In genomic region chr6:1365701-1366100, GRCh38 we compare ENCODE assay signal across 32 cellular contexts. TPM values are rescaled to one million over a fixed set of nuclear protein-coding genes. Genes with fewer than 3 reads are reported as not detected.
DNase-seq lines count a peak whose midpoint lies in the region; ATAC-seq and TF ChIP-seq lines count a peak whose summit lies in the region.
"Had no signal": no experiment of that assay in that cellular context is flagged by ENCODE, and none has a peak within 500 bp of the region (broad histone marks: within the 10 kb centered on the region; RNA-seq: fewer than 3 reads in every experiment).

No MANE protein-coding gene starts in this region.

- no peak overlapping the region for H3K4me3 ChIP-seq in esophagus squamous epithelium
- no peak overlapping the region for H3K4me3 ChIP-seq in transverse colon
- H3K4me3 ChIP-seq: GM12878, K562, PC-9, SJCRH30 had no signal

- peaks cover 0 to 34% (median 0%) of the 10 kb centered on the region in 4 donors for H3K27me3 ChIP-seq in esophagus squamous epithelium
- H3K27me3 ChIP-seq in transverse colon, result peaks cover 21% of the 10 kb centered on the region
- H3K27me3 ChIP-seq: SJCRH30 had no signal

- in situ Hi-C loops in transverse colon (cut with MboI; ENCODE audit: low pct_ligation_motif_present in 1 of 4, low pct_unique_long_range_greater_than_20kb in 1 of 4, low sequenced_read_pairs in 3 of 4), result no loop called here

- H3K27ac ChIP-seq in esophagus squamous epithelium (peak overlapping the region in 3 of 4 donors; percentile 80 to 86 (median 85)), transverse colon (peak overlapping the region in 3 of 4 donors; percentile 5 to 60 (median 35))
- H3K27ac ChIP-seq: 22Rv1, C4-2B, PC-9, SJCRH30 had no signal

- no peak for TF ChIP-seq POLR2A in esophagus squamous epithelium (IDR thresholded peaks at IDR 0.05)
- TF ChIP-seq POLR2A in transverse colon (IDR thresholded peaks at IDR 0.05), result no peak

- DNase-seq in EH (ENCODE audit: low read depth) (peak; percentile 52), esophagus squamous epithelium (lab: John Stamatoyannopoulos, UW) (no peak), iris pigment epithelial cell (ENCODE audit: low read depth) (peak; percentile 7), transverse colon (no peak), middle frontal gyrus (ENCODE audit: extremely low spot score, low spot score) (no peak), anterior cingulate cortex (lab: John Stamatoyannopoulos, UW) (no peak)
- DNase-seq: Caco-2; CD8-positive, alpha-beta T cell; EL; GDM1; Kasumi-1; NCI-H1092 treated with DMSO at 0.1 percent for 48 hours; NCI-H1436 treated with DMSO at 0.1 percent for 48 hours; NCI-H1930; NCI-H2107; NCI-H446; NCI-H524 treated with DMSO at 0.1 percent for 48 hours; NCI-H774; NK-92 treated with Interleukin-12 subunit alpha and Interleukin-12 subunit beta, amount 100 ng/mL, for 24 hours; PC-9; SJCRH30 had no signal

- ATAC-seq in GM19035 (IDR thresholded peaks at IDR 0.05; ENCODE audit: unreplicated experiment), result no peak
- ATAC-seq: CD8-positive, alpha-beta T cell; GM12878; HepG2; K562; Right ventricle myocardium inferior had no signal

- no peaks in the 10 kb centered on the region for H3K9me3 ChIP-seq in esophagus squamous epithelium
- no peaks in the 10 kb centered on the region for H3K9me3 ChIP-seq in transverse colon
- H3K9me3 ChIP-seq: SJCRH30 had no signal

- intact Hi-C loops in esophagus squamous epithelium (cut with DNase I), result no loop called here
- intact Hi-C loops in transverse colon (cut with DNase I; ENCODE audit: low total_unique reads), result no loop called here

- no peak for TF ChIP-seq EP300 in transverse colon (IDR thresholded peaks at IDR 0.05; ENCODE audit: low read depth)

- H3K4me1 ChIP-seq in esophagus squamous epithelium, result peaks cover 0 to 28% (median 5%) of the 10 kb centered on the region in 3 donors
- H3K4me1 ChIP-seq in transverse colon, result peaks cover 0 to 8% (median 2%) of the 10 kb centered on the region in 4 donors
- H3K4me1 ChIP-seq: Caco-2, SJCRH30 had no signal

- WGBS in esophagus squamous epithelium, 2 donors, result 60 to 77% methylated on average over 6 of the region's 6 CpGs
- 76 to 78% methylated on average over 6 of the region's 6 CpGs for WGBS in transverse colon (ENCODE audit: low coverage in 1 of 2), 2 donors

- TF ChIP-seq CTCF in esophagus squamous epithelium (IDR thresholded peaks at IDR 0.05) (no peak), transverse colon (IDR thresholded peaks at IDR 0.05) (no peak)

- H3K36me3 ChIP-seq in esophagus squamous epithelium, result no peaks in the 10 kb centered on the region
- H3K36me3 ChIP-seq in transverse colon, result no peaks in the 10 kb centered on the region
- H3K36me3 ChIP-seq: SJCRH30 had no signal

RNA-seq across cellular contexts. Expression of gene FOXF2, which starts 23.7 kb away (rescaled TPM):
- 10 to 100 TPM in 1 of 4 donors, 1 to 10 TPM in 2, under 1 TPM in 1; 0.34 to 12.4 (median 4.0) TPM for total RNA-seq in esophagus squamous epithelium
- total RNA-seq in transverse colon, result 10 to 100 TPM in 3 of 4 donors, 1 to 10 TPM in 1; 9.0 to 45.2 (median 13.5) TPM
- total RNA-seq: B cell; CD8-positive, alpha-beta T cell; GM12878; HepG2; K562; PC-9 had no signal

RNA-seq across cellular contexts. Expression of gene FOXQ1, which starts 53.8 kb away (rescaled TPM):
- 10 to 100 TPM in 3 of 4 donors, 1 to 10 TPM in 1; 8.1 to 13.0 (median 10.7) TPM for total RNA-seq in esophagus squamous epithelium
- total RNA-seq in transverse colon, result 1 to 10 TPM in 1 of 4 donors, not detected in 3; 1.6 TPM
- total RNA-seq: B cell; CD8-positive, alpha-beta T cell; HT1080; K562; M059J; Right ventricle myocardium inferior; RPMI7951; SJCRH30 had no signal

Comparison
In these comparisons a context has a peak if more than half of its experiments do, and no peak if none do; other contexts are left out.
1. DNase-seq: peak in EH (single experiment) and iris pigment epithelial cell (single experiment); none in esophagus squamous epithelium (single experiment), transverse colon (single experiment), middle frontal gyrus (single experiment) and anterior cingulate cortex (0 of 58).